9 cellular contexts compared by ENCODE assay signal in the genomic region with DNA sequence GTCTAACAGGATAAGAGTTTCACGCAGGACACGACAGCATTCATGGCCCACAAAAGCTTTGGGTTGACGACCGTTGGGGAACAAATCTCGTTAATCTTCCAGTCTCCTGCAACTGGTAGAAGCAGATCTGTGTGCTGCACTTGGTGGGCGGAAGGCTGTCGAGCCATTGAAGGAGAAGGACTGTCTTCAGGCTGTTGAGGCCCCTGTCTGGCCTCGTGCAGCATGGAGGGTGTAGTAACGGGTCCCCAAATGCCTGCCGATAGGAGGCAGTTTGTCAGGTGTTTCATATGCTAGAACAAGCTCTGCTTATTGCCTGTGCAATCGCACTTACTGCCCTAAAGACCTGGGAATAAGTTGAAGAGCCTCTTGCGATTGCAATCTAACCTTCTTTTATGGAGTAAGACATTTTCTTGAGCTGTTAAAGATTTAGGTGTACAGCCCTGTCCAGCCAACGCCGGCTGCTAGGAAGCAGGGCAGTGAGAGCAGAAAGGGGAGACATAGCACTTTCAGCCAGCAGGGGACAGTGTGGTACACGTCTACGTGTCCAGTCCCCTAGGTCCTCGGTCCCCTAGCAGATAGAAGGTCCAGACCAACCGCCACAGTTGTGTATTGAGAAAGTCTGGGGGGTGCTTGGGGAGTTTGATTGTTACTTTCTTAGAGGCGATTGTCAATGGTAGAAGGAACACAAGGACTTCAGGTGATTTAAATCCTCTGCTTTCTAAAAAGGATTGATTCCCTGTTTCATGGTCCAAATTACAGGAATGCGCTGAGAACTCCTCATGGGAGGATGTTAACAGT.
A peak's percentile ranks its signal among the peaks of the same experiment; 100 is the strongest.
DNase-seq lines count a peak whose midpoint lies in the region; ATAC-seq and TF ChIP-seq lines count a peak whose summit lies in the region.
"Had no signal": no experiment of that assay in that cellular context is flagged by ENCODE, and none has a peak within 500 bp of the region (broad histone marks: within the 10 kb centered on the region; RNA-seq: fewer than 3 reads in every experiment).

No MANE protein-coding gene starts in this region.

- no peak overlapping the region for H3K4me3 ChIP-seq in OCI-LY3 (ENCODE audit: low read length)
- no peak overlapping the region for H3K4me3 ChIP-seq in mammary epithelial cell (replicated peaks in 1 of 3; ENCODE audit: insufficient read depth in 1 of 3, low read depth in 2 of 3, low read length in 3 of 3)
- H3K4me3 ChIP-seq in left lung, result no peak overlapping the region
- no peak overlapping the region for H3K4me3 ChIP-seq in upper lobe of right lung

- no peaks in the 10 kb centered on the region for H3K36me3 ChIP-seq in OCI-LY3 (replicated peaks; ENCODE audit: low read depth, low read length)
- no peaks in the 10 kb centered on the region for H3K36me3 ChIP-seq in mammary epithelial cell (ENCODE audit: insufficient read depth, low read length)
- H3K36me3 ChIP-seq in left lung, result no peaks in the 10 kb centered on the region
- no peaks in the 10 kb centered on the region for H3K36me3 ChIP-seq in upper lobe of right lung

- H3K79me2 ChIP-seq in OCI-LY3 (ENCODE audit: low read length), result no peaks in the 10 kb centered on the region
- H3K79me2 ChIP-seq in mammary epithelial cell (ENCODE audit: insufficient read depth, low read length), result no peaks in the 10 kb centered on the region

- H4K20me1 ChIP-seq in OCI-LY3 (ENCODE audit: insufficient read depth, low read length), result no peaks in the 10 kb centered on the region
- no peaks in the 10 kb centered on the region for H4K20me1 ChIP-seq in mammary epithelial cell (ENCODE audit: insufficient read depth, low read length)

- dilution Hi-C loops in mammary epithelial cell (cut with HindIII; ENCODE audit: low sequenced_read_pairs), result loop anchor here (5.0 to 25.0 kb wide), 4 partner anchors 67 to 327 kb away; a partner anchor contains a TSS

- TF ChIP-seq CTCF in GM13976 (IDR thresholded peaks at IDR 0.05; ENCODE audit: borderline replicate concordance, control extremely low read depth, extremely low read depth, insufficient read depth, missing control alignments) (peak; percentile 59), OCI-LY3 (IDR thresholded peaks at IDR 0.05; ENCODE audit: low read depth, low read length) (peak; percentile 41), mammary epithelial cell (conservative IDR thresholded peaks at IDR 0.05 in 1 of 2, IDR thresholded peaks at IDR 0.05 in 1 of 2; ENCODE audit: extremely low read depth in 1 of 2, insufficient read depth in 1 of 2, low read depth in 1 of 2, low read length in 2 of 2) (peak; percentile 94 to 97), left lung (IDR thresholded peaks at IDR 0.05) (peak; percentile 75 to 88), upper lobe of right lung (IDR thresholded peaks at IDR 0.05) (peak; percentile 84)

- CTCF ChIA-PET in mammary epithelial cell (lab: Charles Lee; ENCODE audit: low non-redundant PET), result interaction anchor here (0.6 kb wide), 1 partner anchor 70 kb away, joined by 3 read pairs; no protein-coding TSS in a partner anchor

- in situ Hi-C loops in GM13976 (cut with MboI; ENCODE audit: low sequenced_read_pairs, unreplicated experiment), result loop anchor here (25.0 kb wide), 1 partner anchor 502 kb away; no protein-coding TSS in a partner anchor
- in situ Hi-C loops in mammary epithelial cell (cut with MboI; ENCODE audit: low sequenced_read_pairs in 2 of 2), result loop anchor here (5.0 to 25.0 kb wide), 6 partner anchors 75 to 502 kb away; a partner anchor contains a TSS

- H3K9me3 ChIP-seq in OCI-LY3 (ENCODE audit: insufficient read depth, low read length) (no peaks in the 10 kb centered on the region), mammary epithelial cell (replicated peaks; ENCODE audit: insufficient read depth, low read length) (no peaks in the 10 kb centered on the region), left lung (no peaks in the 10 kb centered on the region), upper lobe of right lung (no peaks in the 10 kb centered on the region)

- DNase-seq in AML-193 (lab: John Stamatoyannopoulos, UW), result peak; percentile 5 to 35
- peak; percentile 64 for DNase-seq in GM13976 (ENCODE audit: low spot score)
- DNase-seq in mammary epithelial cell, result peak; percentile 32
- peak in 1 of 2 donors; percentile 72 for DNase-seq in left lung
- DNase-seq in upper lobe of right lung, result peak; percentile 81
- no peak for DNase-seq in activated effector memory CD4-positive, alpha-beta T cell treated with anti-CD3 and anti-CD28 coated beads, Interleukin-2, amount 50 U/mL, for 16 hours

- no peak overlapping the region for H2AFZ ChIP-seq in OCI-LY3 (ENCODE audit: low read depth, low read length)
- H2AFZ ChIP-seq in mammary epithelial cell (ENCODE audit: low read depth, low read length), result no peak overlapping the region

- H3K4me1 ChIP-seq in OCI-LY3 (ENCODE audit: low read length) (no peaks in the 10 kb centered on the region), mammary epithelial cell (ENCODE audit: insufficient read depth, low read length) (peaks cover 31% of the 10 kb centered on the region), left lung (peaks cover 7 to 16% of the 10 kb centered on the region in 2 donors), upper lobe of right lung (peaks cover 18% of the 10 kb centered on the region)

- no peaks in the 10 kb centered on the region; the same call in 1 of the 2 replicates for H3K27me3 ChIP-seq in OCI-LY3 (ENCODE audit: low read depth, low read length)
- no peaks in the 10 kb centered on the region for H3K27me3 ChIP-seq in mammary epithelial cell (ENCODE audit: insufficient read depth, low read length)
- peaks cover 0 to 37% of the 10 kb centered on the region in 2 donors for H3K27me3 ChIP-seq in left lung
- no peaks in the 10 kb centered on the region for H3K27me3 ChIP-seq in upper lobe of right lung

- no TSS peak for BruUV-seq in mammary epithelial cell (replicated peaks; lab: Mats Ljungman, UMichigan)

- ATAC-seq in left lung (peak; percentile 73), upper lobe of right lung (peak; percentile 81), GM18520 (IDR thresholded peaks at IDR 0.05; ENCODE audit: unreplicated experiment) (no peak)

- 65% methylated on average over 17 of the region's 20 CpGs for WGBS in mammary epithelial cell (ENCODE audit: low coverage, missing lambda C conversion rate)

- H3K9ac ChIP-seq in OCI-LY3 (ENCODE audit: low read length) (no peak overlapping the region), mammary epithelial cell (ENCODE audit: insufficient read depth, low read length) (no peak overlapping the region)

- H3K4me2 ChIP-seq in OCI-LY3 (ENCODE audit: low read length) (no peak overlapping the region), mammary epithelial cell (ENCODE audit: insufficient read depth, low read depth, low read length) (no peak overlapping the region)

- no peak overlapping the region for H3K27ac ChIP-seq in OCI-LY3 (ENCODE audit: low read length)
- H3K27ac ChIP-seq in mammary epithelial cell (ENCODE audit: insufficient read depth, low read depth, low read length), result no peak overlapping the region
- H3K27ac ChIP-seq in left lung, result no peak overlapping the region
- H3K27ac ChIP-seq in upper lobe of right lung, result peak overlapping the region; percentile 18
- H3K27ac ChIP-seq: epithelial cell of prostate had no signal

- intact Hi-C loops in mammary epithelial cell (cut with micrococcal nuclease) (loop anchor here (5.0 kb wide), 2 partner anchors 488 to 837 kb away; no protein-coding TSS in a partner anchor), left lung (cut with DNase I) (loop anchor here in 1 of 2 donors (5.0 kb wide), 2 partner anchors 167 to 207 kb away; no protein-coding TSS in a partner anchor), upper lobe of right lung (cut with DNase I) (loop anchor here (5.0 kb wide), 1 partner anchor 167 kb away; no protein-coding TSS in a partner anchor)

Comparison
In these comparisons a context has a peak if more than half of its experiments do, and no peak if none do; other contexts are left out.
1. CTCF ChIP-seq: peak in every context shown above with its lines; median percentile 96 in mammary epithelial cell; 84 in upper lobe of right lung; 82 in left lung; 59 in GM13976; 41 in OCI-LY3.